In the genomic region with DNA sequence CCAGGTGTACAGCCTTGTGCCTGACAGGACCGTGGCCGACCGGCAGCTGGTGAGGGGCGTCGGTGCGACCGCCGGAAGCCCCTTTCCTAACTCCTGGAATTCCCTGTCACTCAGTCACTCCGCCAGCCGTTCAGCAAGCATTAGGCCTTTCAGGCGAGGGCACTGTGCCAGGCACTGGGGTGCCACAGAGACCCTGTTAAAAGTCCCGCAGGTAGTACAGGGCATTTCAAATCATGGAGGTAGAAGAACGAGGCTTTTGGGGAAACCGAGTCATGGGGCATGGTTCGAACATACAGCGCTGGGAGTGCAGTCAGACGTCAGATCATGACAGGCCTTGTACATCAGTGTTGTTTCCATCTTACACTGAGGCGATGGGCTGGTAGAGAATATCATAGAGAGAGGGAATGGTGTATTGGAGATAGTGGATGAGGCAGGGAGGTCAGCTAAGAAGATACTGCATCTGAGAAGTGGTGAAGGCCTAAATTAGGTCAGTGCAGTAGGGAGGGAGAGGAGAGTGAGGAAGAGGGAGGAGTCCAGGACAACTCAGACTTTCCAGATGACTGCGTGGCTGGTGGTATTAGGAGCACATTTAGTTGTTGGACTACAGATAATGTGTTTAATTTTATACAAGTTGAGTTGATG, we compare ENCODE assay signal across 6 cellular contexts. TPM values are rescaled to one million over a fixed set of nuclear protein-coding genes. Genes with fewer than 3 reads are reported as not detected.
DNase-seq lines count a peak whose midpoint lies in the region; ATAC-seq, FAIRE-seq and TF ChIP-seq lines count a peak whose summit lies in the region.

No MANE protein-coding gene starts in this region.

- peak overlapping the region; percentile 84 for H3K4me3 ChIP-seq in BJ (ENCODE audit: low read depth, low read length)
- H3K4me3 ChIP-seq in PC-3 (ENCODE audit: low read length) = peak overlapping the region; percentile 89
- H3K4me3 ChIP-seq in fibroblast of the aortic adventitia (ENCODE audit: low read depth, low read length) = peak overlapping the region; percentile 93
- H3K4me3 ChIP-seq in suprapubic skin = peak overlapping the region; percentile 77

- no peaks in the 10 kb centered on the region for H3F3A ChIP-seq in PC-3 (ENCODE audit: low read length, unreplicated experiment)

- H3K27ac ChIP-seq in PC-3 (ENCODE audit: low read length) = peak overlapping the region; percentile 86
- peak overlapping the region; percentile 93 for H3K27ac ChIP-seq in suprapubic skin

- no peaks in the 10 kb centered on the region for H3K9me2 ChIP-seq in PC-3 (replicated peaks; ENCODE audit: low read length)

- 6% methylated on average over 19 of the region's 19 CpGs for WGBS in suprapubic skin

- peaks cover 23% of the 10 kb centered on the region for H3K4me1 ChIP-seq in PC-3 (ENCODE audit: insufficient read depth, low read length)
- H3K4me1 ChIP-seq in suprapubic skin = peaks cover 32% of the 10 kb centered on the region

- TF ChIP-seq CTCF in BJ (IDR thresholded peaks at IDR 0.05; ENCODE audit: insufficient read depth, low read depth, low read length) (no peak), PC-3 (conservative IDR thresholded peaks at IDR 0.05; ENCODE audit: low read depth, low read length) (no peak), fibroblast of the aortic adventitia (IDR thresholded peaks at IDR 0.05; ENCODE audit: insufficient read depth, low read length) (no peak), suprapubic skin (IDR thresholded peaks at IDR 0.05) (no peak)

- H3K27me3 ChIP-seq in BJ (ENCODE audit: control insufficient read depth, insufficient read depth, low read length) (no peaks in the 10 kb centered on the region), PC-3 (ENCODE audit: low read length) (no peaks in the 10 kb centered on the region), suprapubic skin (no peaks in the 10 kb centered on the region)

- no peak for FAIRE-seq in GM12891 (lab: Jason Lieb, UNC)

- peak overlapping the region; percentile 87 for H2AFZ ChIP-seq in PC-3 (ENCODE audit: low read length)

- DNase-seq in BJ (ENCODE audit: low read depth) = no peak
- DNase-seq in PC-3 = no peak
- DNase-seq in fibroblast of the aortic adventitia (ENCODE audit: low read depth) = peak; percentile 59
- DNase-seq in suprapubic skin (ENCODE audit: low spot score in 2 of 2) = no peak
- DNase-seq in GM12891 (ENCODE audit: insufficient read length, low spot score) = no peak

- peaks cover 18% of the 10 kb centered on the region for H3K36me3 ChIP-seq in BJ (ENCODE audit: control insufficient read depth, insufficient read depth, low read length)
- H3K36me3 ChIP-seq in PC-3 (ENCODE audit: low read depth, low read length) = peaks cover 11% of the 10 kb centered on the region
- peaks cover 33% of the 10 kb centered on the region for H3K36me3 ChIP-seq in suprapubic skin

- no peaks in the 10 kb centered on the region for H3K9me3 ChIP-seq in PC-3 (ENCODE audit: low read length)
- no peaks in the 10 kb centered on the region for H3K9me3 ChIP-seq in suprapubic skin

- intact Hi-C loops in PC-3 (cut with micrococcal nuclease) = loop anchor here (10.0 kb wide), 1 partner anchor 112 kb away; no protein-coding TSS in a partner anchor

- H3K79me2 ChIP-seq in PC-3 (ENCODE audit: low read length) = peaks cover 44% of the 10 kb centered on the region

- no peak for TF ChIP-seq POLR2A in suprapubic skin (IDR thresholded peaks at IDR 0.05)
- TF ChIP-seq POLR2A in GM12891 (IDR thresholded peaks at IDR 0.05; ENCODE audit: low read depth, low read length) = no peak

- CTCF ChIA-PET in BJ (lab: Yijun Ruan, JAX) (interaction anchor here (1.5 kb wide), 1 partner anchor 14 kb away, joined by 6 read pairs; the partner anchor contains the start of genes NELFE and SKIC2), PC-3 (lab: Charles Lee) (interaction anchor here (0.6 kb wide), 1 partner anchor 272 kb away, joined by 3 read pairs; no protein-coding TSS in a partner anchor)

- peak overlapping the region; percentile 90 for H3K9ac ChIP-seq in PC-3 (ENCODE audit: low read length)

- H4K20me1 ChIP-seq in PC-3 (ENCODE audit: low read length) = no peaks in the 10 kb centered on the region

- ATAC-seq in PC-3 (no peak), GM19397 (IDR thresholded peaks at IDR 0.05; ENCODE audit: unreplicated experiment) (no peak)

- peak overlapping the region; percentile 94 for H3K4me2 ChIP-seq in PC-3 (ENCODE audit: low read length)

- TSS peak; percentile 75 for BruUV-seq in PC-3 (replicated peaks; lab: Mats Ljungman, UMichigan)

- TF ChIP-seq EP300 in suprapubic skin (IDR thresholded peaks at IDR 0.05) = no peak

- POLR2A ChIA-PET in BJ (lab: Charles Lee) = no interaction called here
- POLR2A ChIA-PET in PC-3 (lab: Charles Lee; ENCODE audit: unreplicated experiment) = no interaction called here

TF ChIP-seq in GM12891, 5 proteins besides CTCF, POLR2A, EP300 and RAD21:
- TF ChIP-seq POU2F2 (IDR thresholded peaks at IDR 0.05; ENCODE audit: low read depth, low read length) = no peak
TF ChIP-seq in GM12891: peak in this region for 0.

RNA-seq across cellular contexts. Expression of gene DXO, which starts 0.9 kb away (rescaled TPM):
- polyA plus RNA-seq in BJ (2011; rRNA removed) = 18.2 and 28.1 TPM in 2 replicates
- polyA minus RNA-seq in BJ (2011; rRNA and poly(A)+ RNA removed) = 24.4 and 33.3 TPM in 2 replicates
- total RNA-seq in PC-3 (2014; rRNA removed) (27.1 and 32.4 TPM in 2 replicates), fibroblast of the aortic adventitia (ENCODE audit: low replicate concordance) (15.9 and 28.8 TPM in 2 replicates), suprapubic skin (10 to 100 TPM; 13.1 to 25.3 (median 16.4) TPM)
- 18.7 TPM for polyA plus RNA-seq in GM12891 (2012; ENCODE audit: low read depth, missing spikeins)

RNA-seq across cellular contexts. Expression of gene C4A, which starts 9.0 kb away (rescaled TPM):
- polyA plus RNA-seq in BJ (2011; rRNA removed) = 5.9 and 9.7 TPM in 2 replicates
- 5.7 and 7.5 TPM in 2 replicates for polyA minus RNA-seq in BJ (2011; rRNA and poly(A)+ RNA removed)
- total RNA-seq in PC-3 (2014; rRNA removed) (2.2 and 3.6 TPM in 2 replicates), fibroblast of the aortic adventitia (ENCODE audit: low replicate concordance) (5.2 and 33.5 TPM in 2 replicates), suprapubic skin (10 to 100 TPM in 1 of 4 donors, 1 to 10 TPM in 3; 4.0 to 10.2 (median 5.3) TPM)
- 2.7 TPM for polyA plus RNA-seq in GM12891 (2012; ENCODE audit: low read depth, missing spikeins)

RNA-seq across cellular contexts. Expression of gene SKIC2, which starts 13.9 kb away (rescaled TPM):
- 17.7 and 37.3 TPM in 2 replicates for polyA plus RNA-seq in BJ (2011; rRNA removed)
- 32.6 and 43.8 TPM in 2 replicates for polyA minus RNA-seq in BJ (2011; rRNA and poly(A)+ RNA removed)
- total RNA-seq in PC-3 (2014; rRNA removed) (81.9 and 95.0 TPM in 2 replicates), fibroblast of the aortic adventitia (ENCODE audit: low replicate concordance) (30.7 and 42.8 TPM in 2 replicates), suprapubic skin (10 to 100 TPM; 31.3 to 60.4 (median 49.3) TPM)
- 48.3 TPM for polyA plus RNA-seq in GM12891 (2012; ENCODE audit: low read depth, missing spikeins)

RNA-seq across cellular contexts. Expression of gene NELFE, which starts 14.1 kb away (rescaled TPM):
- polyA plus RNA-seq in BJ (2011; rRNA removed) = 69.6 and 70.5 TPM in 2 replicates
- 27.7 and 30.9 TPM in 2 replicates for polyA minus RNA-seq in BJ (2011; rRNA and poly(A)+ RNA removed)
- 132 and 142 TPM in 2 replicates for total RNA-seq in PC-3 (2014; rRNA removed)
- total RNA-seq in fibroblast of the aortic adventitia (ENCODE audit: low replicate concordance) = 36.6 and 109 TPM in 2 replicates
- 10 to 100 TPM; 56.7 to 72.1 (median 65.8) TPM for total RNA-seq in suprapubic skin
- 54.2 TPM for polyA plus RNA-seq in GM12891 (2012; ENCODE audit: low read depth, missing spikeins)

RNA-seq across cellular contexts. Expression of gene CFB, which starts 26.9 kb away (rescaled TPM):
- 6.7 and 7.6 TPM in 2 replicates for polyA plus RNA-seq in BJ (2011; rRNA removed)
- 3.0 and 3.8 TPM in 2 replicates for polyA minus RNA-seq in BJ (2011; rRNA and poly(A)+ RNA removed)
- total RNA-seq in PC-3 (2014; rRNA removed) = 0.86 TPM in 1 of 2 replicates, not detected in the other
- total RNA-seq in fibroblast of the aortic adventitia (ENCODE audit: low replicate concordance) = 32.9 and 39.1 TPM in 2 replicates
- total RNA-seq in suprapubic skin = 1 to 10 TPM; 3.7 to 6.8 (median 5.1) TPM
- polyA plus RNA-seq in GM12891 (2012; ENCODE audit: low read depth, missing spikeins) = 0.32 TPM
